In the genomic region with DNA sequence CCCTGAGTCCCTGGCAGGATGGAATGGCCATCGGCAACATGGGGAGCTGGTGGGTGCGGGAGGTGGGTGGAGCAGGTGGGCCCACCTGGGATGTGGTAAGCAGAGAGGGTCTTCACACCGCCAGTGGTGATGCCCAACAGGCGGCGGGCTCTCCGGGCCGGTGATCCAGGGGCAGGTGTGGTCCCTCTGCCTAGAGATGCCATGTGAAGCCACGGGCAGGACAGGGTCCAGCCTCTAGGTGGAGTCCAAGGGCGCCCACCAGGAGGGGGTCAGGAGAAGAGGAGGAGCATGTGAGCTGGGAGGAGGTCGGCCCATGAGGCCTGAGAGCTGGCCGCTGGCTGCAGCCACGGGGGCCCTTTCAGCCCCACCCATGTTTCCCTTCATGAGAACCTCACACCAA, we compare ENCODE assay signal across 16 cellular contexts.
DNase-seq lines count a peak whose midpoint lies in the region; ATAC-seq and TF ChIP-seq lines count a peak whose summit lies in the region.
"Had no signal": no experiment of that assay in that cellular context is flagged by ENCODE, and none has a peak within 500 bp of the region (broad histone marks: within the 10 kb centered on the region; RNA-seq: fewer than 3 reads in every experiment).

No MANE protein-coding gene starts in this region.

- peaks cover 21% of the 10 kb centered on the region for H3K4me1 Mint-ChIP-seq in CD4-positive, alpha-beta T cell (ENCODE audit: low read depth)

- POLR2A ChIA-PET in CD4-positive, alpha-beta T cell (lab: Charles Lee) = interaction anchor here (0.6 kb wide), 1 partner anchor 1523 kb away, joined by 5 read pairs; a partner anchor contains a TSS

- no peak overlapping the region for H2AFZ ChIP-seq in trophoblast cell (ENCODE audit: insufficient read depth, low read length, poor library complexity)

- WGBS in trophoblast cell (ENCODE audit: extremely low coverage, insufficient coverage, insufficient read length) = no CpG with 5 or more reads among the region's 12 CpGs
- WGBS in body of pancreas, 2 donors = 90 to 98% methylated on average over 7 to 12 of the region's 12 CpGs

- no peak overlapping the region for H2BK5ac ChIP-seq in trophoblast cell (ENCODE audit: low read depth, low read length, poor library complexity)

- H3K4me2 ChIP-seq in trophoblast cell (ENCODE audit: low read length) = no peak overlapping the region

- no peaks in the 10 kb centered on the region for H3K9me3 Mint-ChIP-seq in CD4-positive, alpha-beta T cell

- H3K27ac Mint-ChIP-seq in CD4-positive, alpha-beta T cell = no peak overlapping the region

- DNase-seq in 8988T = peak; percentile 70
- peak; percentile 67 for DNase-seq in HuH-7 (ENCODE audit: low spot score)
- no peak for DNase-seq in dorsolateral prefrontal cortex
- DNase-seq in trophoblast cell = no peak
- DNase-seq in CD4-positive, alpha-beta T cell = no peak
- no peak for DNase-seq in islet precursor cell
- no peak for DNase-seq in epidermal melanocyte (ENCODE audit: insufficient read length, low spot score)
- no peak for DNase-seq in body of pancreas
- DNase-seq: activated CD4-positive, alpha-beta T cell treated with anti-CD3 and anti-CD28 coated beads, Interleukin-2, amount 50 U/mL, for 4 hours; GOT3; hypothalamus; left lung; NCI-H1092 treated with DMSO at 0.1 percent for 48 hours; SIG-M5; stimulated activated CD4-positive, alpha-beta T cell treated with anti-CD3 and anti-CD28 coated beads, Interleukin-15, amount 100 ng/mL, for 24 hours had no signal

- no peak overlapping the region for H2AK5ac ChIP-seq in trophoblast cell (ENCODE audit: low read length)

- CTCF ChIA-PET in CD4-positive, alpha-beta T cell (lab: Charles Lee) = no interaction called here

- peak overlapping the region; percentile 7 for H2BK12ac ChIP-seq in trophoblast cell (ENCODE audit: low read length)

- H4K8ac ChIP-seq in trophoblast cell (ENCODE audit: low read depth, low read length) = no peak overlapping the region

- H3K27me3 ChIP-seq in dorsolateral prefrontal cortex (no peaks in the 10 kb centered on the region), trophoblast cell (ENCODE audit: insufficient read depth, low read length) (no peaks in the 10 kb centered on the region), body of pancreas (no peaks in the 10 kb centered on the region)
- H3K27me3 ChIP-seq in CD4-positive, alpha-beta T cell (ENCODE audit: control insufficient read depth, insufficient read depth, low read length) = no peaks in the 10 kb centered on the region
- H3K27me3 ChIP-seq: left lung had no signal

- peaks cover 2% of the 10 kb centered on the region for H3K36me3 Mint-ChIP-seq in CD4-positive, alpha-beta T cell (ENCODE audit: low read depth)

- H3K4me1 ChIP-seq in trophoblast cell (ENCODE audit: control insufficient read depth in 1 of 2, insufficient read depth in 2 of 2, low read length in 2 of 2) (peaks cover 41 to 52% of the 10 kb centered on the region in 2 experiments), body of pancreas (peaks cover 57% of the 10 kb centered on the region)

- H3K4me3 Mint-ChIP-seq in CD4-positive, alpha-beta T cell = no peak overlapping the region

- no peak overlapping the region for H3K23ac ChIP-seq in trophoblast cell (ENCODE audit: low read length)

- no peaks in the 10 kb centered on the region for H3K9me3 ChIP-seq in trophoblast cell (ENCODE audit: insufficient read depth, low read depth, low read length)
- no peaks in the 10 kb centered on the region for H3K9me3 ChIP-seq in CD4-positive, alpha-beta T cell (ENCODE audit: control insufficient read depth, low read length)
- no peaks in the 10 kb centered on the region for H3K9me3 ChIP-seq in body of pancreas
- H3K9me3 ChIP-seq: left lung, prostate gland had no signal

- no peak overlapping the region for H3K9ac ChIP-seq in trophoblast cell (ENCODE audit: low read length)

- H2BK120ac ChIP-seq in trophoblast cell (ENCODE audit: insufficient read depth, low read length, poor library complexity) = no peak overlapping the region

- peak overlapping the region in 56 of 59 donors; percentile 2 to 100 (median 87) for H3K27ac ChIP-seq in dorsolateral prefrontal cortex
- H3K27ac ChIP-seq in trophoblast cell (ENCODE audit: low read depth, low read length) = no peak overlapping the region
- H3K27ac ChIP-seq in CD4-positive, alpha-beta T cell (ENCODE audit: low read depth, low read length) = no peak overlapping the region
- no peak overlapping the region for H3K27ac ChIP-seq in body of pancreas
- H3K27ac ChIP-seq: left lung had no signal

- no peak overlapping the region for H3K14ac ChIP-seq in trophoblast cell (ENCODE audit: low read length)

- peak overlapping the region; percentile 15 for H4K91ac ChIP-seq in trophoblast cell (ENCODE audit: low read depth, low read length)

- no peak for ATAC-seq in CD4-positive, alpha-beta T cell (ENCODE audit: poor library complexity)
- no peak for ATAC-seq in body of pancreas
- ATAC-seq: left lung had no signal

- H3K79me2 ChIP-seq in trophoblast cell (ENCODE audit: control insufficient read depth, insufficient read depth, low read length, poor library complexity) = peaks cover 3% of the 10 kb centered on the region

- peaks cover 12 to 18% of the 10 kb centered on the region in 2 experiments for H3K36me3 ChIP-seq in trophoblast cell (ENCODE audit: control insufficient read depth in 1 of 2, insufficient read depth in 2 of 2, low read length in 2 of 2)
- no peaks in the 10 kb centered on the region for H3K36me3 ChIP-seq in body of pancreas (replicated peaks in 1 of 2; ENCODE audit: insufficient read depth in 1 of 2, low read depth in 2 of 2)
- H3K36me3 ChIP-seq: prostate gland had no signal

- H3K79me1 ChIP-seq in trophoblast cell (ENCODE audit: low read length) = peaks cover 37% of the 10 kb centered on the region

- no peak overlapping the region for H3K4me3 ChIP-seq in dorsolateral prefrontal cortex
- no peak overlapping the region for H3K4me3 ChIP-seq in trophoblast cell (ENCODE audit: low read depth, low read length)
- H3K4me3 ChIP-seq in body of pancreas = no peak overlapping the region
- H3K4me3 ChIP-seq: left lung, prostate gland had no signal

- H4K12ac ChIP-seq in trophoblast cell (ENCODE audit: low read depth, low read length) = no peak overlapping the region

- no peaks in the 10 kb centered on the region for H3K27me3 Mint-ChIP-seq in CD4-positive, alpha-beta T cell

- TF ChIP-seq CTCF in dorsolateral prefrontal cortex (IDR thresholded peaks at IDR 0.05 in 54 of 56, conservative IDR thresholded peaks at IDR 0.05 in 2 of 56; ENCODE audit: low read depth in 1 of 56, partially characterized antibody in 56 of 56) = peak in 3 of 56 donors; percentile 7 to 14 (median 11)
- no peak for TF ChIP-seq CTCF in CD4-positive, alpha-beta T cell (IDR thresholded peaks at IDR 0.05)
- no peak for TF ChIP-seq CTCF in body of pancreas (IDR thresholded peaks at IDR 0.05)

- TF ChIP-seq POLR2A in body of pancreas (IDR thresholded peaks at IDR 0.05) = no peak

- intact Hi-C loops in dorsolateral prefrontal cortex (cut with DNase I) = no loop called here
- intact Hi-C loops in CD4-positive, alpha-beta T cell (cut with DNase I, micrococcal nuclease) = no loop called here
- intact Hi-C loops in body of pancreas (cut with DNase I) = no loop called here

- H3K18ac ChIP-seq in trophoblast cell (ENCODE audit: low read length) = no peak overlapping the region

- no peak overlapping the region for H3K4ac ChIP-seq in trophoblast cell (ENCODE audit: low read depth, low read length)

Comparison
In these comparisons a context has a peak if more than half of its experiments do, and no peak if none do; other contexts are left out.
1. DNase-seq: peak in 8988T (single experiment) and HuH-7 (single experiment); none in dorsolateral prefrontal cortex (0 of 10), trophoblast cell (0 of 2), CD4-positive, alpha-beta T cell (0 of 10), islet precursor cell (single experiment), epidermal melanocyte (single experiment) and body of pancreas (0 of 4).
2. H3K27ac ChIP-seq: peak in dorsolateral prefrontal cortex (56 of 59); none in trophoblast cell (single experiment), CD4-positive, alpha-beta T cell (single experiment) and body of pancreas (0 of 4).